14 cellular contexts compared by ENCODE assay signal in genomic region chr10:110254467-110254866, GRCh38. TPM values are rescaled to one million over a fixed set of nuclear protein-coding genes. Genes with fewer than 3 reads are reported as not detected.
A peak's percentile ranks its signal among the peaks of the same experiment; 100 is the strongest.
DNase-seq lines count a peak whose midpoint lies in the region; ATAC-seq and TF ChIP-seq lines count a peak whose summit lies in the region.
"Had no signal": no experiment of that assay in that cellular context is flagged by ENCODE, and none has a peak within 500 bp of the region (broad histone marks: within the 10 kb centered on the region; RNA-seq: fewer than 3 reads in every experiment).

No MANE protein-coding gene starts in this region.

- peaks cover 5% of the 10 kb centered on the region for H3K9me3 Mint-ChIP-seq in activated CD4-positive, alpha-beta T cell treated with anti-CD3 and anti-CD28 coated beads, Interleukin-2, amount 10 ng/mL, durations not matched to agents 24 days and 14 days
- peaks cover 2% of the 10 kb centered on the region for H3K9me3 Mint-ChIP-seq in activated CD4-positive, alpha-beta T cell treated with anti-CD3 and anti-CD28 coated beads for 36 hours (ENCODE audit: low read depth)
- H3K9me3 Mint-ChIP-seq in CD4-positive, alpha-beta memory T cell: peaks cover 0 to 8% (median 3%) of the 10 kb centered on the region in 8 donors
- H3K9me3 Mint-ChIP-seq: CD14-positive monocyte, HFFc6 had no signal

- no peak for ATAC-seq in activated CD4-positive, alpha-beta T cell treated with anti-CD3 and anti-CD28 coated beads for 36 hours
- ATAC-seq in GM19395 (IDR thresholded peaks at IDR 0.05; ENCODE audit: unreplicated experiment): peak; percentile 37
- peak; percentile 45 for ATAC-seq in T-helper 17 cell
- no peak for ATAC-seq in right lobe of liver

- peaks cover 15% of the 10 kb centered on the region for H3K4me1 ChIP-seq in CD4-positive, alpha-beta memory T cell (ENCODE audit: insufficient read depth, low read length)
- no peaks in the 10 kb centered on the region for H3K4me1 ChIP-seq in right lobe of liver

- H3K36me3 Mint-ChIP-seq in activated CD4-positive, alpha-beta T cell treated with anti-CD3 and anti-CD28 coated beads, Interleukin-2, amount 10 ng/mL, durations not matched to agents 24 days and 14 days (ENCODE audit: low read depth): peaks cover 28% of the 10 kb centered on the region
- H3K36me3 Mint-ChIP-seq in activated CD4-positive, alpha-beta T cell treated with anti-CD3 and anti-CD28 coated beads for 36 hours (ENCODE audit: low read depth): peaks cover 21% of the 10 kb centered on the region
- H3K36me3 Mint-ChIP-seq in CD4-positive, alpha-beta memory T cell: peaks cover 11 to 26% of the 10 kb centered on the region in 2 donors
- peaks cover 2% of the 10 kb centered on the region for H3K36me3 Mint-ChIP-seq in T-helper 17 cell (ENCODE audit: low read depth)

- no peaks in the 10 kb centered on the region for H3K27me3 ChIP-seq in CD4-positive, alpha-beta memory T cell (ENCODE audit: insufficient read depth, low read length)
- no peaks in the 10 kb centered on the region for H3K27me3 ChIP-seq in right lobe of liver

- no peaks in the 10 kb centered on the region for H3K36me3 ChIP-seq in CD4-positive, alpha-beta memory T cell (ENCODE audit: insufficient read depth, low read length)
- no peaks in the 10 kb centered on the region for H3K36me3 ChIP-seq in right lobe of liver
- H3K36me3 ChIP-seq: HAP-1 had no signal

- POLR2A ChIA-PET in activated CD4-positive, alpha-beta T cell treated with anti-CD3 and anti-CD28 coated beads for 36 hours (lab: Charles Lee): no interaction called here
- POLR2A ChIA-PET in CD4-positive, alpha-beta memory T cell (lab: Charles Lee; ENCODE audit: partially characterized antibody): interaction anchor here (1.4 to 2.6 kb wide), 3 partner anchors 13 to 43 kb away, joined by 3 to 9 read pairs (median 5); no protein-coding TSS in a partner anchor

- H3K4me1 Mint-ChIP-seq in activated CD4-positive, alpha-beta T cell treated with anti-CD3 and anti-CD28 coated beads, Interleukin-2, amount 10 ng/mL, durations not matched to agents 24 days and 14 days: peaks cover 30% of the 10 kb centered on the region
- H3K4me1 Mint-ChIP-seq in activated CD4-positive, alpha-beta T cell treated with anti-CD3 and anti-CD28 coated beads for 36 hours: peaks cover 34% of the 10 kb centered on the region
- H3K4me1 Mint-ChIP-seq in CD4-positive, alpha-beta memory T cell: peaks cover 24 to 43% (median 34%) of the 10 kb centered on the region in 4 donors
- peaks cover 26% of the 10 kb centered on the region for H3K4me1 Mint-ChIP-seq in T-helper 17 cell
- H3K4me1 Mint-ChIP-seq: CD14-positive monocyte had no signal

- CTCF ChIA-PET in activated CD4-positive, alpha-beta T cell treated with anti-CD3 and anti-CD28 coated beads for 36 hours (lab: Charles Lee): interaction anchor here (0.8 to 3.6 kb wide), 9 partner anchors 9 to 117 kb away, joined by 3 to 19 read pairs (median 5); no protein-coding TSS in a partner anchor
- CTCF ChIA-PET in CD4-positive, alpha-beta memory T cell (lab: Charles Lee; ENCODE audit: partially characterized antibody): interaction anchor here (0.7 to 2.3 kb wide), 5 partner anchors 10 to 117 kb away, joined by 3 to 5 read pairs (median 3); no protein-coding TSS in a partner anchor

- H3K9me3 ChIP-seq in CD4-positive, alpha-beta memory T cell (ENCODE audit: control insufficient read depth in 1 of 2, low read length in 2 of 2): no peaks in the 10 kb centered on the region
- no peaks in the 10 kb centered on the region for H3K9me3 ChIP-seq in T-helper 17 cell (ENCODE audit: control insufficient read depth, low read length, poor library complexity, severe bottlenecking)
- H3K9me3 ChIP-seq in right lobe of liver: no peaks in the 10 kb centered on the region
- H3K9me3 ChIP-seq: HAP-1 had no signal

- peak overlapping the region; percentile 12 for H3K27ac Mint-ChIP-seq in activated CD4-positive, alpha-beta T cell treated with anti-CD3 and anti-CD28 coated beads, Interleukin-2, amount 10 ng/mL, durations not matched to agents 24 days and 14 days
- H3K27ac Mint-ChIP-seq in activated CD4-positive, alpha-beta T cell treated with anti-CD3 and anti-CD28 coated beads for 36 hours: no peak overlapping the region
- H3K27ac Mint-ChIP-seq in CD4-positive, alpha-beta memory T cell: peak overlapping the region in 5 of 7 donors; percentile 33 to 77 (median 53)
- H3K27ac Mint-ChIP-seq in T-helper 17 cell: peak overlapping the region; percentile 72
- H3K27ac Mint-ChIP-seq: HFFc6 had no signal

- no peak for TF ChIP-seq POLR2A in right lobe of liver (IDR thresholded peaks at IDR 0.05)

- DNase-seq in activated CD4-positive, alpha-beta T cell treated with anti-CD3 and anti-CD28 coated beads, Interleukin-2, amount 10 ng/mL, durations not matched to agents 24 days and 14 days: no peak
- no peak for DNase-seq in activated CD4-positive, alpha-beta T cell treated with anti-CD3 and anti-CD28 coated beads for 36 hours
- DNase-seq in CD4-positive, alpha-beta memory T cell: no peak
- DNase-seq in T-helper 17 cell (no peak), dermis blood vessel endothelial cell (no peak), DMS79 (lab: John Stamatoyannopoulos, UW) (no peak), right lobe of liver (no peak)
- DNase-seq: DMS53, HFFc6, IMR-90 had no signal

- H3K27me3 Mint-ChIP-seq in activated CD4-positive, alpha-beta T cell treated with anti-CD3 and anti-CD28 coated beads, Interleukin-2, amount 10 ng/mL, durations not matched to agents 24 days and 14 days: peaks cover 37% of the 10 kb centered on the region
- peaks cover 7% of the 10 kb centered on the region for H3K27me3 Mint-ChIP-seq in activated CD4-positive, alpha-beta T cell treated with anti-CD3 and anti-CD28 coated beads for 36 hours
- H3K27me3 Mint-ChIP-seq in CD4-positive, alpha-beta memory T cell: no peaks in the 10 kb centered on the region
- H3K27me3 Mint-ChIP-seq in T-helper 17 cell: no peaks in the 10 kb centered on the region

- H3K4me3 Mint-ChIP-seq in activated CD4-positive, alpha-beta T cell treated with anti-CD3 and anti-CD28 coated beads, Interleukin-2, amount 10 ng/mL, durations not matched to agents 24 days and 14 days: no peak overlapping the region
- no peak overlapping the region for H3K4me3 Mint-ChIP-seq in activated CD4-positive, alpha-beta T cell treated with anti-CD3 and anti-CD28 coated beads for 36 hours
- H3K4me3 Mint-ChIP-seq in CD4-positive, alpha-beta memory T cell: peak overlapping the region in 7 of 8 donors; percentile 4 to 70 (median 60)
- H3K4me3 Mint-ChIP-seq in T-helper 17 cell: peak overlapping the region; percentile 78
- H3K4me3 Mint-ChIP-seq: CD14-positive monocyte, HFFc6 had no signal

- TF ChIP-seq CTCF in right lobe of liver (IDR thresholded peaks at IDR 0.05): no peak

- H3K4me3 ChIP-seq in CD4-positive, alpha-beta memory T cell (ENCODE audit: low read length in 2 of 2): no peak overlapping the region
- H3K4me3 ChIP-seq in right lobe of liver: no peak overlapping the region
- H3K4me3 ChIP-seq: HAP-1 had no signal

- intact Hi-C loops in activated CD4-positive, alpha-beta T cell treated with anti-CD3 and anti-CD28 coated beads, Interleukin-2, amount 10 ng/mL, durations not matched to agents 24 days and 14 days (cut with micrococcal nuclease): loop anchor here (5.0 kb wide), 2 partner anchors 97 to 273 kb away; no protein-coding TSS in a partner anchor
- intact Hi-C loops in activated CD4-positive, alpha-beta T cell treated with anti-CD3 and anti-CD28 coated beads for 36 hours (cut with DNase I, micrococcal nuclease): no loop called here
- intact Hi-C loops in CD4-positive, alpha-beta memory T cell (cut with micrococcal nuclease): loop anchor here (2.0 kb wide), 2 partner anchors 14 kb away; no protein-coding TSS in a partner anchor
- intact Hi-C loops in right lobe of liver (cut with DNase I): no loop called here

- no peak overlapping the region for H3K27ac ChIP-seq in CD4-positive, alpha-beta memory T cell (ENCODE audit: low read depth, low read length)
- no peak overlapping the region for H3K27ac ChIP-seq in right lobe of liver
- H3K27ac ChIP-seq: 22Rv1 had no signal

RNA-seq across cellular contexts. Expression of gene MXI1, which starts 47.1 kb away (rescaled TPM):
- 21.8 and 22.7 TPM in 2 replicates for total RNA-seq in activated CD4-positive, alpha-beta T cell treated with anti-CD3 and anti-CD28 coated beads, Interleukin-2, amount 10 ng/mL, durations not matched to agents 24 days and 14 days
- 10 to 100 TPM; 49.7 to 75.7 TPM for total RNA-seq in activated CD4-positive, alpha-beta T cell treated with anti-CD3 and anti-CD28 coated beads for 36 hours
- 10 to 100 TPM; 49.7 to 56.6 TPM for total RNA-seq in CD4-positive, alpha-beta memory T cell
- 10 to 100 TPM; 32.1 to 54.6 TPM for polyA plus RNA-seq in CD4-positive, alpha-beta memory T cell
- total RNA-seq in T-helper 17 cell (10 to 100 TPM; 43.2 to 48.8 TPM), dermis blood vessel endothelial cell (9.3 and 9.5 TPM in 2 replicates), right lobe of liver (10 to 100 TPM; 17.1 to 32.6 (median 26.5) TPM)

RNA-seq across cellular contexts. Expression of gene SMNDC1, which starts 50.3 kb away (rescaled TPM):
- total RNA-seq in activated CD4-positive, alpha-beta T cell treated with anti-CD3 and anti-CD28 coated beads, Interleukin-2, amount 10 ng/mL, durations not matched to agents 24 days and 14 days: 46.2 TPM in 2 replicates
- total RNA-seq in activated CD4-positive, alpha-beta T cell treated with anti-CD3 and anti-CD28 coated beads for 36 hours: 10 to 100 TPM; 44.2 to 56.7 TPM
- 10 to 100 TPM; 39.0 to 39.3 TPM for total RNA-seq in CD4-positive, alpha-beta memory T cell
- 10 to 100 TPM; 11.3 to 22.6 TPM for polyA plus RNA-seq in CD4-positive, alpha-beta memory T cell
- 10 to 100 TPM; 33.7 to 50.4 TPM for total RNA-seq in T-helper 17 cell
- 11.9 and 14.4 TPM in 2 replicates for total RNA-seq in dermis blood vessel endothelial cell
- 10 to 100 TPM in 2 of 6 experiments, 1 to 10 TPM in 4; 5.1 to 13.3 (median 9.1) TPM for total RNA-seq in right lobe of liver

Comparison
In these comparisons a context has a peak if more than half of its experiments do, and no peak if none do; other contexts are left out.
1. intact Hi-C loops: an anchor here in activated CD4-positive, alpha-beta T cell treated with anti-CD3 and anti-CD28 coated beads, Interleukin-2, amount 10 ng/mL, durations not matched to agents 24 days and 14 days (5.0 kb wide) and CD4-positive, alpha-beta memory T cell (2.0 kb wide); none called in activated CD4-positive, alpha-beta T cell treated with anti-CD3 and anti-CD28 coated beads for 36 hours and right lobe of liver.
2. H3K4me3 Mint-ChIP-seq: peak in CD4-positive, alpha-beta memory T cell (7 of 8) and T-helper 17 cell (single experiment); none in activated CD4-positive, alpha-beta T cell treated with anti-CD3 and anti-CD28 coated beads, Interleukin-2, amount 10 ng/mL, durations not matched to agents 24 days and 14 days (single experiment) and activated CD4-positive, alpha-beta T cell treated with anti-CD3 and anti-CD28 coated beads for 36 hours (single experiment).
3. ATAC-seq: peak in GM19395 (single experiment) and T-helper 17 cell (single experiment); none in activated CD4-positive, alpha-beta T cell treated with anti-CD3 and anti-CD28 coated beads for 36 hours (single experiment) and right lobe of liver (0 of 4).